In the genomic region with DNA sequence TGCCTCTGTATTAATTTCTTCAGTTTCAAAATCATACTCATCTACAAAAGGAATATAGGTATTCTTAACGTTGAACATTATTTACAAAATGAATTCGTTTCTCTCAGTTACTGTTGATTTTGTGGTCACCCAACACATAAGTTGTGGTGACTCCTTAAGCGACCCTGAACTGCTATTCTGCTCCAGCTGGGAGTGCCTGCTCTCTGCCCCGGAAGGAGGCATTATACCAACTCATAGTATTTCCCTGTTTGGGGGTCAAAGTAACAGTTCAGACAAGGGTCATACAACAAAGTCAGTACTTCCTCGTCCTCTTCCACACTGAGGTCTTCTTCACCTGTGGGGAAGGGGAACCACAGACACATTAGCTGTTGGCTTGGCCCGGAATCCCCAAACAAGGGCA, we compare ENCODE assay signal across 19 cellular contexts.
"Had no signal": no experiment of that assay in that cellular context is flagged by ENCODE, and none has a peak within 500 bp of the region (broad histone marks: within the 10 kb centered on the region; RNA-seq: fewer than 3 reads in every experiment).

No MANE protein-coding gene starts in this region.

- H2AFZ ChIP-seq: neural progenitor cell, parathyroid adenoma had no signal

- H3K4me2 ChIP-seq: neural progenitor cell had no signal

- H3K4me1 ChIP-seq: lower lobe of right lung, neural progenitor cell, parathyroid adenoma, stomach, thyroid gland had no signal

- H3K79me2 ChIP-seq: parathyroid adenoma had no signal

- H3K9ac ChIP-seq: neural progenitor cell, parathyroid adenoma had no signal

- ATAC-seq: left ventricle myocardium superior; lower lobe of right lung; natural killer cell treated with Interleukin-12 subunit alpha and Interleukin-12 subunit beta and Interleukin-15 and Interleukin-18, amount 100 ng/mL, for 72 hours; sciatic nerve; stimulated activated effector memory CD8-positive, alpha-beta T cell treated with anti-CD3 and anti-CD28 coated beads, Interleukin-12 subunit alpha, Interleukin-12 subunit beta, amount 100 ng/mL, for 72 hours had no signal

- H3K9me3 ChIP-seq: lower lobe of right lung, stomach, thyroid gland had no signal

- H3K36me3 ChIP-seq: lower lobe of right lung, neural progenitor cell, stomach, thyroid gland had no signal

- H3K4me3 ChIP-seq: dorsolateral prefrontal cortex, lower lobe of right lung, neural progenitor cell, stomach, thyroid gland had no signal

- H3K27me3 ChIP-seq: neural progenitor cell, stomach, thyroid gland had no signal

- H3K27ac ChIP-seq: dorsolateral prefrontal cortex, lower lobe of right lung, neural progenitor cell, parathyroid adenoma, stomach, thyroid gland had no signal

- DNase-seq: dorsolateral prefrontal cortex; effector CD4-positive, alpha-beta T cell; hypothalamus; immature natural killer cell; islet precursor cell; kidney glomerular epithelial cell; left ventricle myocardium superior; lower lobe of right lung; naive B cell; stimulated activated CD4-positive, alpha-beta T cell treated with anti-CD3 and anti-CD28 coated beads, Interleukin-2, amount 100 ng/mL, for 24 hours; stimulated activated CD4-positive, alpha-beta T cell treated with anti-CD3 and anti-CD28 coated beads, Interleukin-4, amount 100 ng/mL, for 24 hours; stimulated activated naive CD4-positive, alpha-beta T cell treated with Interleukin-2 at 50 U/mL for 16 hours; stomach; thyroid gland had no signal
